Comparison of ENCODE assay signal across 1 cellular context in the genomic region with DNA sequence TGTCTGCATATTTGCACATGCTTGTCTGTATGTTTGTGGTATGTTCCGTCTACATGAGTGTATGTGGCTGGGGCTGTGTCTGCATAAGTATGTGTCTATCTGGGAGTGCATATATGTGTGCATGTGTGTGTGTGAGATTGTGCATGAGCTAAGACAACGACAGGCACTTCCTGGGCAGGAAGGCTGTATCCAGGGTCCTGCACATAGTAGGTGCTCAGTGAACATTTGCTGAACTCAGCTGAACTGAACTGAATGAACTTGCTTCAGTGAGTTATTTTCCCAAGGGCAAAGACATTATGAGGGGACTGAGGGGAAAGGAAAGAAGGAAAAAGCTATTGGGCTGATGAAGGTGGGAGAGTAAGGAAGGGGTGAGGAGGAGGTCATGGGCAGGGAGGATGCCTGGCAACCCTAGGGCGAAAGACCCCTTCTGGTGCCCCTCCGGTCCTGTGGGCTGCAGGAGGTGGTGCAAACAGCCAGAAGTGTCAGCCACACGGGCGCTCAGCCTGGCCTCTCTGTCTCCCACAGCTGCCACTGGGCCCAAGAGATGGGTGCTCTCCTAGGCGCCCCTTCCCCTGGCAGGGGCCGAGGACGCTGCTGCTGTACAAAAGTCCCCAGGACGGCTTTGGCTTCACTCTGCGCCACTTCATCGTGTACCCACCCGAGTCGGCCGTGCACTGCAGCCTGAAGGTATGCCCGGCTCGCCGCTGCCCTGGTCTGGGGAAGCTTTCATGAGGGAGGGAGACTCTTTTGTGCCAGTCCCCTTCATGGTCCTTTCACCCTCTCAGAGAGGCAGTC.
TF ChIP-seq lines count a peak whose summit lies in the region.

No MANE protein-coding gene starts in this region.

TF ChIP-seq in K562, 482 proteins besides CTCF, POLR2A, EP300 and RAD21:
- TF ChIP-seq ZKSCAN1 (IDR thresholded peaks at IDR 0.05; ENCODE audit: low read depth, low read length): peak; percentile 84
- TF ChIP-seq, protein P1, sequence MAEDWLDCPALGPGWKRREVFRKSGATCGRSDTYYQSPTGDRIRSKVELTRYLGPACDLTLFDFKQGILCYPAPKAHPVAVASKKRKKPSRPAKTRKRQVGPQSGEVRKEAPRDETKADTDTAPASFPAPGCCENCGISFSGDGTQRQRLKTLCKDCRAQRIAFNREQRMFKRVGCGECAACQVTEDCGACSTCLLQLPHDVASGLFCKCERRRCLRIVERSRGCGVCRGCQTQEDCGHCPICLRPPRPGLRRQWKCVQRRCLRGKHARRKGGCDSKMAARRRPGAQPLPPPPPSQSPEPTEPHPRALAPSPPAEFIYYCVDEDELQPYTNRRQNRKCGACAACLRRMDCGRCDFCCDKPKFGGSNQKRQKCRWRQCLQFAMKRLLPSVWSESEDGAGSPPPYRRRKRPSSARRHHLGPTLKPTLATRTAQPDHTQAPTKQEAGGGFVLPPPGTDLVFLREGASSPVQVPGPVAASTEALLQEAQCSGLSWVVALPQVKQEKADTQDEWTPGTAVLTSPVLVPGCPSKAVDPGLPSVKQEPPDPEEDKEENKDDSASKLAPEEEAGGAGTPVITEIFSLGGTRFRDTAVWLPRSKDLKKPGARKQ (CRISPR knock-in tag; IDR thresholded peaks at IDR 0.05): no peak
